ENCODE assay signal across 8 cellular contexts in genomic region chr2:25340340-25340886, GRCh38. TPM values are rescaled to one million over a fixed set of nuclear protein-coding genes. Genes with fewer than 3 reads are reported as not detected.
DNase-seq lines count a peak whose midpoint lies in the region; ATAC-seq and TF ChIP-seq lines count a peak whose summit lies in the region.

No MANE protein-coding gene starts in this region.

- CTCF ChIA-PET in RWPE1 (lab: Yijun Ruan, JAX) = no interaction called here

- H3K27ac ChIP-seq in SK-N-MC (peak overlapping the region; percentile 45; the same call in 1 of the 2 replicates), RWPE1 (no peak overlapping the region)

- ATAC-seq in naive B cell (ENCODE audit: low read depth in 2 of 2) (no peak), GM19395 (IDR thresholded peaks at IDR 0.05; ENCODE audit: unreplicated experiment) (no peak)

- peaks cover 28% of the 10 kb centered on the region for H3K4me1 Mint-ChIP-seq in T-helper 2 cell treated with Interferon-gamma antibody and Interleukin-4, amounts not matched to agents 5 μg/mL and 100 μg/mL, for 36 hours (ENCODE audit: low read depth)
- H3K4me1 Mint-ChIP-seq in naive B cell = peaks cover 25 to 36% (median 27%) of the 10 kb centered on the region in 3 donors

- H3K9me3 Mint-ChIP-seq in T-helper 2 cell treated with Interferon-gamma antibody and Interleukin-4, amounts not matched to agents 5 μg/mL and 100 μg/mL, for 36 hours = no peaks in the 10 kb centered on the region
- no peaks in the 10 kb centered on the region for H3K9me3 Mint-ChIP-seq in naive B cell

- peaks cover 6% of the 10 kb centered on the region for H3K36me3 Mint-ChIP-seq in T-helper 2 cell treated with Interferon-gamma antibody and Interleukin-4, amounts not matched to agents 5 μg/mL and 100 μg/mL, for 36 hours (ENCODE audit: low read depth)
- no peaks in the 10 kb centered on the region for H3K36me3 Mint-ChIP-seq in naive B cell

- H3K36me3 ChIP-seq in SK-N-MC (ENCODE audit: insufficient read depth, low read length) = no peaks in the 10 kb centered on the region

- no peak overlapping the region for H3K27ac Mint-ChIP-seq in T-helper 2 cell treated with Interferon-gamma antibody and Interleukin-4, amounts not matched to agents 5 μg/mL and 100 μg/mL, for 36 hours
- H3K27ac Mint-ChIP-seq in naive B cell = peak overlapping the region in 1 of 6 donors; percentile 67

- H3K9me3 ChIP-seq in SK-N-MC (ENCODE audit: low read depth, low read length) = no peaks in the 10 kb centered on the region

- DNase-seq in T-helper 2 cell treated with Interferon-gamma antibody and Interleukin-4, amounts not matched to agents 5 μg/mL and 100 μg/mL, for 36 hours (ENCODE audit: low spot score) = no peak
- DNase-seq in T-helper 2 cell (no peak), SK-N-MC (ENCODE audit: low read depth, low spot score) (no peak), ecto neural progenitor cell (ENCODE audit: low spot score) (peak; percentile 45), naive B cell (no peak), RWPE1 (ENCODE audit: low spot score) (no peak)
- DNase-seq in activated CD4-positive, CD25-positive, alpha-beta regulatory T cell treated with anti-CD3 and anti-CD28 coated beads, Interleukin-2, amount 50 U/mL, for 72 hours = no peak

- H3K27me3 Mint-ChIP-seq in T-helper 2 cell treated with Interferon-gamma antibody and Interleukin-4, amounts not matched to agents 5 μg/mL and 100 μg/mL, for 36 hours (ENCODE audit: low read depth) = no peaks in the 10 kb centered on the region
- H3K27me3 Mint-ChIP-seq in naive B cell = peaks cover 0 to 4% (median 0%) of the 10 kb centered on the region in 3 donors

- peak overlapping the region; percentile 24 for H3K4me3 Mint-ChIP-seq in T-helper 2 cell treated with Interferon-gamma antibody and Interleukin-4, amounts not matched to agents 5 μg/mL and 100 μg/mL, for 36 hours
- H3K4me3 Mint-ChIP-seq in naive B cell = peak overlapping the region in 6 of 8 donors; percentile 45 to 84 (median 64)

- peak overlapping the region; percentile 45 for H3K9ac ChIP-seq in SK-N-MC (ENCODE audit: insufficient read length)

- TF ChIP-seq CTCF in RWPE1 (conservative IDR thresholded peaks at IDR 0.05; ENCODE audit: low read depth) = no peak

- POLR2A ChIA-PET in RWPE1 (lab: Yijun Ruan, JAX; ENCODE audit: low non-redundant PET) = no interaction called here

- peak overlapping the region; percentile 85 for H3K4me3 ChIP-seq in SK-N-MC

RNA-seq across cellular contexts. Expression of gene DNMT3A, which starts 1.3 kb away (rescaled TPM):
- 10 to 100 TPM in 2 of 6 donors, 1 to 10 TPM in 4; 7.3 to 14.0 (median 8.5) TPM for polyA plus RNA-seq in naive B cell (ENCODE audit: low read depth in 6 of 6)
